ENCODE assay signal across 8 cellular contexts in the genomic region with DNA sequence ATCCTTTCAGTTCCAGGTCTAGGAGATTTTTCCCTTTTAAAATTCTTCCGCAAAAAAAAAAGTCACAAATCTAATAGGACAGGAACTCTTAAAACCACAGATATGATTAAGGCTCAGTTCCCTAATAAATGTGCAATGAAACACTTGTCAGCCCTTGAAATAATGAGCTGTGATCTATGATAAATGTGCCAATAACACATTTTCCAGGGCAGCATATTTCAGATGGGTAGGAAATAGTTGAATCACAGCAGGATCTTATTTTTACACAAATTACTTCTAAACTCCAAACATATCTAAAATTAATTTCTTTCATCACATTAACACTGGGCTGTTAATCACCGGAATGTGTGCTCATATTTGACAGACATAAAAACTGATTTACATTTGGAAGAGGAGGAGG.
"Had no signal": no experiment of that assay in that cellular context is flagged by ENCODE, and none has a peak within 500 bp of the region (broad histone marks: within the 10 kb centered on the region; RNA-seq: fewer than 3 reads in every experiment).

No MANE protein-coding gene starts in this region.

- H3K4me3 ChIP-seq: GM12878 had no signal

- FAIRE-seq: G401.6, GM12878, GM12891, GM12892, GM18507, GM19239 had no signal

- DNase-seq: GDM1, GF-D8 had no signal
